Comparison of ENCODE assay signal across 28 cellular contexts in the genomic region with DNA sequence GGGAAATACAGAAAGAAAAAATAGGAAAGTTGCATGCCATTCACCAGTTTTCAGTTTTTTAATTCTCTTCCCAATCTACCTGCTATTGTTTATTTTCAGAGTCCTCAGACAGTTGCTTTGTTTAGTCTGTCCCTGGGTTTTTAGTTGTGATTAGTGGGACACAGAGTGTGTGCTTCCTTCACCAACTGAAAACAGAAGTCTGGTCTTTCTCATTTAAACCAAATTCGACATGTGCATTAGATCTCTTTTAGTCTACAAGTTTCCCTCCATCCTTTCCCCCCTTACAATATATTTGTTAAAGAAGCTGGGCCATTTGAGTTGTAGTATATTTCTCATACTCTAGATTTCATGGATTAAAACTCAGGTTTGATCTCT. TPM values are rescaled to one million over a fixed set of nuclear protein-coding genes. Genes with fewer than 3 reads are reported as not detected.
DNase-seq lines count a peak whose midpoint lies in the region; ATAC-seq and TF ChIP-seq lines count a peak whose summit lies in the region.
"Had no signal": no experiment of that assay in that cellular context is flagged by ENCODE, and none has a peak within 500 bp of the region (broad histone marks: within the 10 kb centered on the region; RNA-seq: fewer than 3 reads in every experiment).

No MANE protein-coding gene starts in this region.

- no TSS peak for BruUV-seq in PC-3 (replicated peaks; lab: Mats Ljungman, UMichigan)

- H3K9me3 Mint-ChIP-seq in natural killer cell = peaks cover 2% of the 10 kb centered on the region in 2 donors
- H3K9me3 Mint-ChIP-seq: activated T-helper 2 cell treated with anti-CD3 and anti-CD28 coated beads, Interferon-gamma antibody, Interleukin-2, Interleukin-4, amounts not matched to agents 10 μg/mL and 5 μg/mL and 100 μg/mL, durations not matched to agents 14 hours and 24 hours and 36 hours; effector memory CD8-positive, alpha-beta T cell had no signal

- H2AFZ ChIP-seq in PC-3 (ENCODE audit: low read length) (peak overlapping the region; percentile 78), hepatocyte (no peak overlapping the region), smooth muscle cell (ENCODE audit: low read depth) (peak overlapping the region; percentile 83)

- DNase-seq in PC-3 (no peak), body of pancreas (no peak), hepatocyte (ENCODE audit: low spot score) (no peak), smooth muscle cell (lab: John Stamatoyannopoulos, UW; ENCODE audit: unreplicated experiment) (no peak), NCI-H2227 (lab: John Stamatoyannopoulos, UW; ENCODE audit: unreplicated experiment) (no peak), natural killer cell (no peak), germinal center (ENCODE audit: low spot score) (no peak)
- DNase-seq: activated CD4-positive, alpha-beta T cell treated with anti-CD3 and anti-CD28 coated beads for 48 hours; activated CD8-positive, alpha-beta memory T cell treated with anti-CD3 and anti-CD28 coated beads for 24 hours; activated naive CD4-positive, alpha-beta T cell treated with anti-CD3 and anti-CD28 coated beads, Interleukin-2, amount 50 U/mL, for 16 hours; activated T-cell treated with anti-CD3 and anti-CD28 coated beads for 4 hours; DMS153; effector memory CD8-positive, alpha-beta T cell; NCI-H2029; stimulated activated CD4-positive, alpha-beta T cell treated with anti-CD3 and anti-CD28 coated beads, Interleukin-12 subunit alpha, Interleukin-12 subunit beta, amount 100 ng/mL, for 4 hours; stimulated activated CD4-positive, alpha-beta T cell treated with anti-CD3 and anti-CD28 coated beads, Interleukin-4, amount 100 ng/mL, for 1 hour; stomach had no signal

- CTCF ChIA-PET in PC-3 (lab: Charles Lee) = no interaction called here

- no peak overlapping the region for H3K4me3 Mint-ChIP-seq in natural killer cell
- H3K4me3 Mint-ChIP-seq: effector memory CD8-positive, alpha-beta T cell; memory B cell had no signal

- no peaks in the 10 kb centered on the region for H3F3A ChIP-seq in PC-3 (ENCODE audit: low read length, unreplicated experiment)
- H3F3A ChIP-seq in smooth muscle cell (ENCODE audit: low read depth) = no peaks in the 10 kb centered on the region

- H3K9ac ChIP-seq in PC-3 (ENCODE audit: low read length) = no peak overlapping the region
- no peak overlapping the region for H3K9ac ChIP-seq in smooth muscle cell (ENCODE audit: low read depth)
- H3K9ac ChIP-seq: BLaER1 treated with 17β-estradiol and CSF1 and Interleukin-3, amounts not matched to agents 10 nM and 100 nM had no signal

- POLR2A ChIA-PET in PC-3 (lab: Charles Lee; ENCODE audit: unreplicated experiment) = no interaction called here

- H3K36me3 Mint-ChIP-seq in natural killer cell = no peaks in the 10 kb centered on the region

- intact Hi-C loops in PC-3 (cut with micrococcal nuclease) (no loop called here), body of pancreas (cut with DNase I) (no loop called here), natural killer cell (cut with micrococcal nuclease) (no loop called here)

- H3K36me3 ChIP-seq in PC-3 (ENCODE audit: low read depth, low read length) = no peaks in the 10 kb centered on the region
- no peaks in the 10 kb centered on the region for H3K36me3 ChIP-seq in body of pancreas (replicated peaks in 1 of 2; ENCODE audit: insufficient read depth in 1 of 2, low read depth in 2 of 2)
- no peaks in the 10 kb centered on the region for H3K36me3 ChIP-seq in hepatocyte (replicated peaks; ENCODE audit: insufficient read depth, low read depth)
- no peaks in the 10 kb centered on the region for H3K36me3 ChIP-seq in smooth muscle cell (ENCODE audit: low read depth)
- H3K36me3 ChIP-seq: BLaER1 treated with 17β-estradiol and CSF1 and Interleukin-3, amounts not matched to agents 10 nM and 100 nM; neutrophil; right lobe of liver; stomach; tibial nerve; WERI-Rb-1 had no signal

- no peak for ATAC-seq in PC-3
- ATAC-seq in body of pancreas = peak; percentile 3
- ATAC-seq in natural killer cell = no peak
- ATAC-seq: effector memory CD8-positive, alpha-beta T cell had no signal

- H3K27me3 ChIP-seq in PC-3 (ENCODE audit: low read length) (no peaks in the 10 kb centered on the region), body of pancreas (no peaks in the 10 kb centered on the region), hepatocyte (no peaks in the 10 kb centered on the region), smooth muscle cell (ENCODE audit: low read depth) (no peaks in the 10 kb centered on the region)
- H3K27me3 ChIP-seq: BLaER1 treated with 17β-estradiol and CSF1 and Interleukin-3, amounts not matched to agents 10 nM and 100 nM; neutrophil; right lobe of liver; tibial nerve had no signal

- no peak overlapping the region for H3K27ac Mint-ChIP-seq in natural killer cell
- H3K27ac Mint-ChIP-seq: activated T-helper 2 cell treated with anti-CD3 and anti-CD28 coated beads, Interferon-gamma antibody, Interleukin-2, Interleukin-4, amounts not matched to agents 10 μg/mL and 5 μg/mL and 100 μg/mL, durations not matched to agents 14 hours and 24 hours and 36 hours; effector memory CD8-positive, alpha-beta T cell; memory B cell; progenitor cell of endocrine pancreas had no signal

- peaks cover 16 to 59% of the 10 kb centered on the region in 2 donors for H3K27me3 Mint-ChIP-seq in natural killer cell (ENCODE audit: low read depth in 2 of 2)
- H3K27me3 Mint-ChIP-seq: progenitor cell of endocrine pancreas had no signal

- H3K4me1 Mint-ChIP-seq in natural killer cell = no peaks in the 10 kb centered on the region
- H3K4me1 Mint-ChIP-seq: memory B cell had no signal

- H3K9me2 ChIP-seq in PC-3 (replicated peaks; ENCODE audit: low read length) (no peaks in the 10 kb centered on the region), hepatocyte (replicated peaks; ENCODE audit: insufficient read depth) (no peaks in the 10 kb centered on the region)

- TF ChIP-seq CTCF in PC-3 (conservative IDR thresholded peaks at IDR 0.05; ENCODE audit: low read depth, low read length) = no peak
- TF ChIP-seq CTCF in body of pancreas (IDR thresholded peaks at IDR 0.05) = no peak
- no peak for TF ChIP-seq CTCF in hepatocyte (IDR thresholded peaks at IDR 0.05; ENCODE audit: poor library complexity)
- no peak for TF ChIP-seq CTCF in smooth muscle cell (IDR thresholded peaks at IDR 0.05; ENCODE audit: borderline replicate concordance, insufficient read depth, poor library complexity, severe bottlenecking)
- TF ChIP-seq CTCF in natural killer cell (IDR thresholded peaks at IDR 0.05) = no peak

- H3K4me1 ChIP-seq in PC-3 (ENCODE audit: insufficient read depth, low read length) (peaks cover 16% of the 10 kb centered on the region), body of pancreas (peaks cover 9% of the 10 kb centered on the region), hepatocyte (ENCODE audit: insufficient read depth) (peaks cover 4% of the 10 kb centered on the region), smooth muscle cell (ENCODE audit: low read depth) (no peaks in the 10 kb centered on the region)

- H3K4me3 ChIP-seq in PC-3 (ENCODE audit: low read length) = no peak overlapping the region
- no peak overlapping the region for H3K4me3 ChIP-seq in body of pancreas
- H3K4me3 ChIP-seq in hepatocyte = no peak overlapping the region
- H3K4me3 ChIP-seq in smooth muscle cell = no peak overlapping the region
- H3K4me3 ChIP-seq: BLaER1 treated with 17β-estradiol and CSF1 and Interleukin-3, amounts not matched to agents 10 nM and 100 nM; right lobe of liver; stomach; tibial nerve had no signal

- no peak overlapping the region for H3K27ac ChIP-seq in PC-3 (ENCODE audit: low read length)
- H3K27ac ChIP-seq in body of pancreas = peak overlapping the region in 1 of 4 donors; percentile 6
- H3K27ac ChIP-seq in hepatocyte = peak overlapping the region; percentile 55
- H3K27ac ChIP-seq in smooth muscle cell (ENCODE audit: low read depth) = peak overlapping the region; percentile 59
- H3K27ac ChIP-seq: BLaER1 treated with 17β-estradiol and CSF1 and Interleukin-3, amounts not matched to agents 10 nM and 100 nM; neutrophil; right lobe of liver; stomach; tibial nerve; WERI-Rb-1 had no signal

- H3K4me2 ChIP-seq in PC-3 (ENCODE audit: low read length) (peak overlapping the region; percentile 69), hepatocyte (peak overlapping the region; percentile 62), smooth muscle cell (peak overlapping the region; percentile 81)

- WGBS in body of pancreas, 2 donors = 85 to 87% methylated on average over 1 of the region's 1 CpG
- WGBS in hepatocyte (ENCODE audit: low lambda C conversion rate, missing lambda C conversion rate) = 48% methylated on average over 1 of the region's 1 CpG
- WGBS in smooth muscle cell (ENCODE audit: low lambda C conversion rate) = 50% methylated on average over 1 of the region's 1 CpG

- H3K9me3 ChIP-seq in PC-3 (ENCODE audit: low read length) (no peaks in the 10 kb centered on the region), body of pancreas (no peaks in the 10 kb centered on the region), hepatocyte (ENCODE audit: low read depth) (no peaks in the 10 kb centered on the region), smooth muscle cell (replicated peaks; ENCODE audit: low read depth) (no peaks in the 10 kb centered on the region)
- H3K9me3 ChIP-seq: neutrophil, right lobe of liver, stomach, tibial nerve had no signal

- TF ChIP-seq POLR2A in body of pancreas (IDR thresholded peaks at IDR 0.05) = no peak

- H4K20me1 ChIP-seq in PC-3 (ENCODE audit: low read length) (no peaks in the 10 kb centered on the region), hepatocyte (ENCODE audit: insufficient read depth, poor library complexity, severe bottlenecking) (no peaks in the 10 kb centered on the region), smooth muscle cell (ENCODE audit: low read depth) (no peaks in the 10 kb centered on the region)
- H4K20me1 ChIP-seq: BLaER1 treated with 17β-estradiol and CSF1 and Interleukin-3, amounts not matched to agents 10 nM and 100 nM had no signal

- no peaks in the 10 kb centered on the region for H3K79me2 ChIP-seq in PC-3 (ENCODE audit: low read length)
- H3K79me2 ChIP-seq in hepatocyte = no peaks in the 10 kb centered on the region
- no peaks in the 10 kb centered on the region for H3K79me2 ChIP-seq in smooth muscle cell (ENCODE audit: low read depth)

RNA-seq across cellular contexts. Expression of gene STMND1, which starts 58.7 kb away (rescaled TPM):
- total RNA-seq in PC-3 (2014; rRNA removed) (not detected in 2 replicates), body of pancreas (under 1 TPM in 1 of 2 donors, not detected in 1; 0.26 TPM), hepatocyte (0.27 TPM in 1 of 2 replicates, not detected in the other), smooth muscle cell (not detected in 2 replicates), natural killer cell (not detected)
- polyA plus RNA-seq in hepatocyte (0.39 TPM in 1 of 2 replicates, not detected in the other), smooth muscle cell (not detected in 2 replicates)
- total RNA-seq: activated T-helper 2 cell treated with anti-CD3 and anti-CD28 coated beads, Interferon-gamma antibody, Interleukin-2, Interleukin-4, amounts not matched to agents 10 μg/mL and 5 μg/mL and 100 μg/mL, durations not matched to agents 14 hours and 24 hours and 36 hours; bronchial epithelial cell; esophagus mucosa; HepG2; stomach; tibial nerve had no signal
- polyA plus RNA-seq: HepG2, stomach had no signal
